In the genomic region with DNA sequence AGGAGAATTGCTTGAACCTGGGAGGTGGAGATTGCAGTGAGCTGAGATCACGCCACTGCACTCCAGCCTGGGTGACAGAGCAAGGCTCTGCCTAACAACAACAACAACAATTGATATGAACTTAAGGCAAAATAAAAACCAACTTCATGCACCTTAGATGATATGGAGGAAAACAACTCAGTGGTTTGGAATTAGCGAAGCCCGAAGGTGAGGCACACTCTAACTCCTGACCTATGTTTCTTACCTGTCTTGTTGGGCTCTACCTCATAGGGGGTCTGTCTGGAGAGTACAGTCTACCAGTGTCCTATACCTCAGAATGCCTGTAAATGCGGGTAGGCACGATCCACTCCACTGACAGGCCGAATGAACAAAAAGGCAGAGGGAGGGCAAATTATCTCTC, we compare ENCODE assay signal across 28 cellular contexts. TPM values are rescaled to one million over a fixed set of nuclear protein-coding genes. Genes with fewer than 3 reads are reported as not detected.
DNase-seq lines count a peak whose midpoint lies in the region; ATAC-seq, FAIRE-seq and TF ChIP-seq lines count a peak whose summit lies in the region.
"Had no signal": no experiment of that assay in that cellular context is flagged by ENCODE, and none has a peak within 500 bp of the region (broad histone marks: within the 10 kb centered on the region; RNA-seq: fewer than 3 reads in every experiment).

No MANE protein-coding gene starts in this region.

- TF ChIP-seq CTCF in C4-2B (conservative IDR thresholded peaks at IDR 0.05) = no peak
- TF ChIP-seq CTCF in H1 (IDR thresholded peaks at IDR 0.05; ENCODE audit: control extremely low read depth in 1 of 3, insufficient read depth in 1 of 3, low read depth in 1 of 3, low read length in 3 of 3) = no peak
- no peak for TF ChIP-seq CTCF in osteocyte (IDR thresholded peaks at IDR 0.05)

- no peak overlapping the region for H3K18ac ChIP-seq in H1 (ENCODE audit: extremely low read depth, low read length)

- peak overlapping the region; percentile 60; the same call in 1 of the 2 replicates for H2BK12ac ChIP-seq in H1 (ENCODE audit: low read depth, low read length)

- no peaks in the 10 kb centered on the region for H3K27me3 ChIP-seq in H1 (replicated peaks in 1 of 4; ENCODE audit: control insufficient read depth in 3 of 4, extremely low read depth in 1 of 4, insufficient read depth in 3 of 4, low read length in 3 of 4)
- H3K27me3 ChIP-seq: SJCRH30 had no signal

- H3K27ac Mint-ChIP-seq in osteocyte (ENCODE audit: unreplicated experiment) = no peak overlapping the region
- H3K27ac Mint-ChIP-seq: CD4-positive, CD25-positive, alpha-beta regulatory T cell; HFFc6; T-cell had no signal

- H4K8ac ChIP-seq in H1 (ENCODE audit: extremely low read depth, insufficient read depth, low read length) = no peak overlapping the region

- no peaks in the 10 kb centered on the region for H3K36me3 Mint-ChIP-seq in osteocyte (ENCODE audit: unreplicated experiment)
- H3K36me3 Mint-ChIP-seq: CD4-positive, CD25-positive, alpha-beta regulatory T cell; T-cell had no signal

- H3K4me2 ChIP-seq in H1 (ENCODE audit: insufficient read depth in 1 of 2, low read depth in 2 of 2, low read length in 2 of 2) = no peak overlapping the region

- no peak overlapping the region for H3K14ac ChIP-seq in H1 (ENCODE audit: insufficient read length)

- H3K4me1 Mint-ChIP-seq in osteocyte (ENCODE audit: unreplicated experiment) = no peaks in the 10 kb centered on the region
- H3K4me1 Mint-ChIP-seq: CD4-positive, CD25-positive, alpha-beta regulatory T cell; T-cell had no signal

- TF ChIP-seq POLR2A in H1 (IDR thresholded peaks at IDR 0.05; ENCODE audit: control extremely low read depth in 1 of 2, low read depth in 2 of 2, low read length in 2 of 2) = no peak

- no peaks in the 10 kb centered on the region for H3K79me1 ChIP-seq in H1 (ENCODE audit: low read depth, low read length)

- H4K91ac ChIP-seq in H1 (replicated peaks; ENCODE audit: insufficient read length, low read length) = no peak overlapping the region

- 0 out of 2 replicates have a peak overlapping the region, but pooled peaks have one; percentile 21 for H2BK20ac ChIP-seq in H1 (ENCODE audit: low read length)

- no peak overlapping the region for H2BK5ac ChIP-seq in H1 (ENCODE audit: low read depth, low read length)

- H2AK5ac ChIP-seq in H1 (ENCODE audit: low read depth, low read length) = no peak overlapping the region

- H3K56ac ChIP-seq in H1 (replicated peaks; ENCODE audit: insufficient read length, low read depth, low read length) = no peak overlapping the region

- no peak overlapping the region for H3K4me3 ChIP-seq in H1 (ENCODE audit: extremely low read depth in 1 of 4, insufficient read depth in 2 of 4, low read depth in 3 of 4, low read length in 4 of 4)
- H3K4me3 ChIP-seq: SJCRH30 had no signal

- no peaks in the 10 kb centered on the region for H3K4me1 ChIP-seq in H1 (replicated peaks in 1 of 4; ENCODE audit: control insufficient read depth in 3 of 4, insufficient read depth in 4 of 4, low read length in 3 of 4)
- H3K4me1 ChIP-seq: SJCRH30 had no signal

- no peak overlapping the region for H3K9ac ChIP-seq in H1 (replicated peaks in 1 of 4; ENCODE audit: extremely low read depth in 1 of 4, low read depth in 3 of 4, low read length in 3 of 4)

- H3K27ac ChIP-seq in C4-2B = peak overlapping the region; percentile 55
- no peak overlapping the region for H3K27ac ChIP-seq in H1 (ENCODE audit: low read depth, low read length)
- H3K27ac ChIP-seq: HL-60, SJCRH30 had no signal

- 93% methylated on average over 6 of the region's 6 CpGs; no CpG with 5 or more reads in 1 of the 2 experiments for WGBS in H1 (ENCODE audit: extremely low coverage in 1 of 2, insufficient coverage in 1 of 2, insufficient read length in 1 of 2, insufficient replicate concordance in 2 of 2, low coverage in 1 of 2, low lambda C conversion rate in 2 of 2, missing lambda C conversion rate in 1 of 2), 2 experiments

- H3K9me3 Mint-ChIP-seq in osteocyte (ENCODE audit: unreplicated experiment) = no peaks in the 10 kb centered on the region
- H3K9me3 Mint-ChIP-seq: T-cell had no signal

- no peak overlapping the region for H2AFZ ChIP-seq in H1 (ENCODE audit: low read length)

- no peaks in the 10 kb centered on the region for H4K20me1 ChIP-seq in H1 (replicated peaks in 1 of 2; ENCODE audit: control insufficient read depth in 1 of 2, insufficient read depth in 2 of 2, low read length in 2 of 2)

- DNase-seq in H1 (ENCODE audit: low read depth in 1 of 2, low spot score in 2 of 2) (no peak), osteocyte (ENCODE audit: extremely low spot score, unreplicated experiment) (peak; percentile 10), left lobe of liver (ENCODE audit: low spot score) (no peak), SKM-1 treated with dmso at 0.1 percent for 144 hours (lab: John Stamatoyannopoulos, UW; ENCODE audit: unreplicated experiment) (no peak), NCI-H2029 treated with DMSO at 0.1 percent for 48 hours (lab: John Stamatoyannopoulos, UW) (no peak), OCI-M1 (lab: John Stamatoyannopoulos, UW) (no peak)
- DNase-seq: 8988T; CD4-positive, CD25-positive, alpha-beta regulatory T cell; DMS53; H7; HFFc6; Karpas-422; NCI-H1105; NCI-H1436 treated with DMSO at 0.1 percent for 48 hours; NCI-H187 treated with DMSO at 0.1 percent for 48 hours; NCI-H2107; NCI-H524 treated with DMSO at 0.1 percent for 48 hours; SJCRH30; T-cell had no signal

- no peak overlapping the region for H4K5ac ChIP-seq in H1 (ENCODE audit: insufficient read length, low read depth, low read length)

- no peak for TF ChIP-seq RAD21 in Ishikawa (IDR thresholded peaks at IDR 0.05; ENCODE audit: low read depth)
- TF ChIP-seq RAD21 in H1 (IDR thresholded peaks at IDR 0.05 in 1 of 2, conservative IDR thresholded peaks at IDR 0.05 in 1 of 2; ENCODE audit: low read depth in 2 of 2, low read length in 2 of 2) = no peak

- H3K23ac ChIP-seq in H1 (ENCODE audit: insufficient read length) = no peak overlapping the region

- no peaks in the 10 kb centered on the region for H3K9me3 ChIP-seq in H1 (ENCODE audit: insufficient read depth in 2 of 2, low read depth in 1 of 2, low read length in 1 of 2)
- H3K9me3 ChIP-seq: SJCRH30 had no signal

- H3K36me3 ChIP-seq in H1 (ENCODE audit: control insufficient read depth in 2 of 4, insufficient read depth in 4 of 4, low read length in 3 of 4) = no peaks in the 10 kb centered on the region
- H3K36me3 ChIP-seq: SJCRH30 had no signal

- no peak for ATAC-seq in left lobe of liver
- ATAC-seq: Right ventricle myocardium inferior, SK-N-SH treated with all-trans-retinoic acid at 6 μM for 48 hours, T-cell had no signal

- peaks cover 17% of the 10 kb centered on the region for H3K27me3 Mint-ChIP-seq in osteocyte (ENCODE audit: unreplicated experiment)

- no peak overlapping the region for H3K4me3 Mint-ChIP-seq in osteocyte (ENCODE audit: unreplicated experiment)
- H3K4me3 Mint-ChIP-seq: CD4-positive, CD25-positive, alpha-beta regulatory T cell; HFFc6; T-cell had no signal

- CTCF ChIA-PET in H1 (lab: Charles Lee; ENCODE audit: partially characterized antibody) = interaction anchor here (1.4 to 2.2 kb wide), 4 partner anchors 10 to 153 kb away, joined by 3 to 12 read pairs (median 5); no protein-coding TSS in a partner anchor

- H2BK15ac ChIP-seq in H1 (ENCODE audit: low read length) = no peak overlapping the region

- H3K23me2 ChIP-seq in H1 (ENCODE audit: low read depth, low read length) = no peaks in the 10 kb centered on the region

- POLR2A ChIA-PET in H1 (lab: Charles Lee; ENCODE audit: partially characterized antibody) = interaction anchor here (1.0 to 10.2 kb wide), 3 partner anchors 8 to 18 kb away, joined by 3 to 98 read pairs (median 3); no protein-coding TSS in a partner anchor

- no peaks in the 10 kb centered on the region for H3K79me2 ChIP-seq in H1 (ENCODE audit: control insufficient read depth in 1 of 2, insufficient read depth in 2 of 2, low read length in 2 of 2)

- no peak overlapping the region for H2BK120ac ChIP-seq in H1 (replicated peaks; ENCODE audit: low read depth, low read length)

- TF ChIP-seq EP300 in Ishikawa (IDR thresholded peaks at IDR 0.05; ENCODE audit: borderline replicate concordance) (no peak), H1 (IDR thresholded peaks at IDR 0.05; ENCODE audit: borderline replicate concordance in 1 of 2, low read depth in 2 of 2, low read length in 2 of 2) (no peak)

- H3K4ac ChIP-seq in H1 (replicated peaks; ENCODE audit: insufficient read length, low read depth, low read length) = no peak overlapping the region

- FAIRE-seq in H1 (lab: Jason Lieb, UNC) = no peak
- FAIRE-seq: GM18507, RCC 7860 had no signal

TF ChIP-seq in Ishikawa, 13 proteins besides CTCF, POLR2A, EP300 and RAD21:
- TF ChIP-seq TCF12 (IDR thresholded peaks at IDR 0.05; ENCODE audit: low read depth) = 0 out of 2 replicates have a peak, but pooled peaks have one; percentile 3
- TF ChIP-seq, protein P1, sequence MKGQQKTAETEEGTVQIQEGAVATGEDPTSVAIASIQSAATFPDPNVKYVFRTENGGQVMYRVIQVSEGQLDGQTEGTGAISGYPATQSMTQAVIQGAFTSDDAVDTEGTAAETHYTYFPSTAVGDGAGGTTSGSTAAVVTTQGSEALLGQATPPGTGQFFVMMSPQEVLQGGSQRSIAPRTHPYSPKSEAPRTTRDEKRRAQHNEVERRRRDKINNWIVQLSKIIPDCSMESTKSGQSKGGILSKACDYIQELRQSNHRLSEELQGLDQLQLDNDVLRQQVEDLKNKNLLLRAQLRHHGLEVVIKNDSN (IDR thresholded peaks at IDR 0.05) = no peak

TF ChIP-seq in H1, 55 proteins besides CTCF, POLR2A, EP300 and RAD21 (continues in another document):
- TF ChIP-seq TBP (IDR thresholded peaks at IDR 0.05; ENCODE audit: low read depth, low read length) = no peak
- no peak for TF ChIP-seq CREB1 (IDR thresholded peaks at IDR 0.05)

RNA-seq across cellular contexts. Expression of a gene that starts 24.3 kb away (rescaled TPM):
- total RNA-seq in H1 (2021; fragmentation: NEBNext Ultra II Directional; extraction: Animal tissue kit (Norgen Biotek cat#: 25700)) = 36.5 and 40.4 TPM in 2 replicates
- 13.8 and 20.3 TPM in 2 replicates for polyA plus RNA-seq in H1 (2011; rRNA removed)
- 20.7 TPM for polyA plus RNA-seq in H1 (2011; cell fraction: cytosol; rRNA removed)
- 44.2 TPM for polyA plus RNA-seq in H1 (2011; cell fraction: nucleus; rRNA removed)
- 24.1 to 31.8 TPM (median 27.2 TPM) in 4 replicates for polyA plus RNA-seq in H1 (2012, experiment 1 of 2)
- polyA plus RNA-seq in H1 (2012, experiment 2 of 2) = 7.2 TPM
- polyA plus RNA-seq in H1 (2013, experiment 1 of 2) = 17.9 TPM
- 15.9 TPM for polyA plus RNA-seq in H1 (2013, experiment 2 of 2)
- 40.8 and 57.2 TPM in 2 replicates for polyA minus RNA-seq in H1 (2011; rRNA and poly(A)+ RNA removed)
- polyA minus RNA-seq in H1 (2011; cell fraction: cytosol; rRNA and poly(A)+ RNA removed) = 26.1 TPM
- polyA minus RNA-seq in H1 (2011; cell fraction: nucleus; rRNA and poly(A)+ RNA removed) = 66.4 TPM
- not detected in 2 replicates for total RNA-seq in osteocyte
- total RNA-seq in left lobe of liver = 38.3 TPM
- total RNA-seq: G401, HFFc6 had no signal
- polyA plus RNA-seq: BJ had no signal

Comparison
In these comparisons a context has a peak if more than half of its experiments do, and no peak if none do; other contexts are left out.
1. RNA of a gene that starts 24.3 kb away (total RNA-seq): 36.5 to 40.4 TPM in H1 and 38.3 TPM in left lobe of liver (single experiment); not detected in osteocyte; every median in the first group is over 10 times any median in the second.